Comparison of ENCODE assay signal across 1 cellular context in genomic region chr3:64023187-64023860, GRCh38.
TF ChIP-seq lines count a peak whose summit lies in the region.

Gene PSMD6 (minus strand): TSS chr3:64023494. CDS start chr3:64023419, 75 bp downstream.

TF ChIP-seq in K562, 482 proteins besides CTCF, POLR2A, EP300 and RAD21 (continued from another document and continues in another):
- TF ChIP-seq ZNF609 (CRISPR knock-in tag; IDR thresholded peaks at IDR 0.05; ENCODE audit: borderline replicate concordance) (no peak), CHD2 (IDR thresholded peaks at IDR 0.05; ENCODE audit: low read depth, low read length) (no peak), SIN3B (IDR thresholded peaks at IDR 0.05; ENCODE audit: low read depth) (peak; percentile 84), PCBP2 (IDR thresholded peaks at IDR 0.05; ENCODE audit: low read depth, low read length, poor library complexity, severe bottlenecking) (no peak), TCF7 (IDR thresholded peaks at IDR 0.05; ENCODE audit: borderline replicate concordance) (no peak), GTF2E2 (tag; IDR thresholded peaks at IDR 0.05) (no peak), FUS (optimal IDR thresholded peaks at IDR 0.05; ENCODE audit: low read depth, low read length) (no peak), ELK1 (CRISPR knock-in tag; IDR thresholded peaks at IDR 0.05) (no peak), PBX2 (CRISPR knock-in tag; IDR thresholded peaks at IDR 0.05; ENCODE audit: low read depth) (no peak), PBX2 (tag; conservative IDR thresholded peaks at IDR 0.05; ENCODE audit: low read depth) (no peak), FOXP4 (CRISPR knock-in tag; IDR thresholded peaks at IDR 0.05; ENCODE audit: borderline replicate concordance) (peak; percentile 91), TRIM25 (IDR thresholded peaks at IDR 0.05; ENCODE audit: borderline replicate concordance) (no peak), RBM34 (IDR thresholded peaks at IDR 0.05; ENCODE audit: borderline replicate concordance, insufficient read depth, low read length) (no peak), ZNF134 (CRISPR knock-in tag; conservative IDR thresholded peaks at IDR 0.05) (no peak), CTCFL (IDR thresholded peaks at IDR 0.05; ENCODE audit: borderline replicate concordance, insufficient read depth, low read depth, low read length, poor library complexity, severe bottlenecking) (peak; percentile 78), ADNP (tag; IDR thresholded peaks at IDR 0.05) (no peak), POLR2G (IDR thresholded peaks at IDR 0.05; ENCODE audit: low read depth, low read length) (peak; percentile 85), KDM2B (CRISPR knock-in tag; IDR thresholded peaks at IDR 0.05) (no peak), E2F6 (IDR thresholded peaks at IDR 0.05; ENCODE audit: borderline replicate concordance in 1 of 2, extremely low read depth in 1 of 2, insufficient read depth in 1 of 2, insufficient read length in 1 of 2, low read depth in 1 of 2, low read length in 1 of 2, poor library complexity in 1 of 2, severe bottlenecking in 1 of 2) (peak; percentile 28 to 54), NR2C1 (IDR thresholded peaks at IDR 0.05) (no peak), NR2C1 (tag; IDR thresholded peaks at IDR 0.05) (no peak), DEAF1 (CRISPR knock-in tag; IDR thresholded peaks at IDR 0.05) (no peak), RBM14 (IDR thresholded peaks at IDR 0.05; ENCODE audit: borderline replicate concordance, insufficient read depth, low read depth, low read length) (no peak), CSDE1 (IDR thresholded peaks at IDR 0.05) (no peak), ZNF224 (CRISPR knock-in tag; IDR thresholded peaks at IDR 0.05) (0 out of 2 replicates have a peak, but pooled peaks have one; percentile 69), SNIP1 (IDR thresholded peaks at IDR 0.05; ENCODE audit: low read depth) (peak; percentile 72), TSHZ1 (CRISPR knock-in tag; IDR thresholded peaks at IDR 0.05) (no peak), NR2C2 (CRISPR knock-in tag; IDR thresholded peaks at IDR 0.05) (no peak), NR2C2 (tag; IDR thresholded peaks at IDR 0.05) (no peak), FOS (IDR thresholded peaks at IDR 0.05; ENCODE audit: extremely low read depth, insufficient read length) (no peak), HNRNPL (IDR thresholded peaks at IDR 0.05; ENCODE audit: low read depth, low read length) (0 out of 2 replicates have a peak, but pooled peaks have one; percentile 57), ZFP1 (CRISPR knock-in tag; IDR thresholded peaks at IDR 0.05) (no peak), NR2F6 (CRISPR knock-in tag; IDR thresholded peaks at IDR 0.05) (no peak), GTF2F1 (IDR thresholded peaks at IDR 0.05; ENCODE audit: low read depth, low read length) (no peak), SLC30A9 (CRISPR knock-in tag; IDR thresholded peaks at IDR 0.05) (no peak), HDAC1 (IDR thresholded peaks at IDR 0.05) (peak in 1 of 2 experiments; percentile 51; a peak in 1 of 4 replicates)
